7 cellular contexts compared by ENCODE assay signal in genomic region chr3:9399746-9400145, GRCh38. TPM values are rescaled to one million over a fixed set of nuclear protein-coding genes. Genes with fewer than 3 reads are reported as not detected.
DNase-seq lines count a peak whose midpoint lies in the region; ATAC-seq, FAIRE-seq and TF ChIP-seq lines count a peak whose summit lies in the region.

No MANE protein-coding gene starts in this region.

- WGBS in testis, 2 donors = 0% methylated on average over 3 of the region's 3 CpGs

- intact Hi-C loops in endothelial cell of umbilical vein (cut with micrococcal nuclease) = no loop called here
- intact Hi-C loops in testis (cut with DNase I; ENCODE audit: low total_unique reads) = no loop called here

- CTCF ChIA-PET in endothelial cell of umbilical vein (lab: Charles Lee) = interaction anchor here (0.8 to 1.9 kb wide), 5 partner anchors 9 to 35 kb away, joined by 3 to 29 read pairs (median 4); no protein-coding TSS in a partner anchor

- H3K27ac ChIP-seq in endothelial cell of umbilical vein (ENCODE audit: insufficient read depth, low read depth, low read length) (peak overlapping the region; percentile 92), testis (peak overlapping the region; percentile 87 to 98)

- TF ChIP-seq CTCF in endothelial cell of umbilical vein (IDR thresholded peaks at IDR 0.05; ENCODE audit: extremely low read depth in 1 of 2, insufficient read depth in 1 of 2, low read depth in 1 of 2, low read length in 2 of 2) (no peak), testis (IDR thresholded peaks at IDR 0.05) (peak in 1 of 3 experiments; percentile 6)

- dilution Hi-C loops in endothelial cell of umbilical vein (cut with MboI; ENCODE audit: extremely low pct_ligation_motif_present, low sequenced_read_pairs) = no loop called here

- POLR2A ChIA-PET in endothelial cell of umbilical vein (lab: Charles Lee) = interaction anchor here (0.7 kb wide), 2 partner anchors 13 to 17 kb away, joined by 3 read pairs; no protein-coding TSS in a partner anchor

- H3K4me1 ChIP-seq in endothelial cell of umbilical vein (ENCODE audit: control insufficient read depth, extremely low read depth, insufficient read depth, low read length) = peaks cover 56% of the 10 kb centered on the region
- H3K4me1 ChIP-seq in testis = peaks cover 65% of the 10 kb centered on the region

- H3K36me3 ChIP-seq in endothelial cell of umbilical vein (ENCODE audit: control insufficient read depth in 2 of 2, extremely low read depth in 1 of 2, insufficient read depth in 2 of 2, low read length in 2 of 2) (peaks cover 0 to 1% of the 10 kb centered on the region in 2 experiments), testis (ENCODE audit: low read depth, missing control alignments) (no peaks in the 10 kb centered on the region)

- peak; percentile 85 for FAIRE-seq in endothelial cell of umbilical vein (lab: Jason Lieb, UNC)

- H3K4me3 ChIP-seq in GM08714 (ENCODE audit: low read length) (peak overlapping the region; percentile 97), endothelial cell of umbilical vein (replicated peaks in 1 of 3; ENCODE audit: insufficient read depth in 1 of 3, low read depth in 1 of 3, low read length in 3 of 3) (peak overlapping the region; percentile 57 to 96 (median 86)), testis (peak overlapping the region in 1 of 2 donors; percentile 74)

- H3K9me1 ChIP-seq in endothelial cell of umbilical vein (replicated peaks; ENCODE audit: control insufficient read depth, extremely low read depth, insufficient read depth, low read length) = no peaks in the 10 kb centered on the region

- H3K9me3 ChIP-seq in endothelial cell of umbilical vein (replicated peaks; ENCODE audit: control insufficient read depth, insufficient read depth, low read length) = no peaks in the 10 kb centered on the region
- no peaks in the 10 kb centered on the region for H3K9me3 ChIP-seq in testis

- no peak for ATAC-seq in GM19035 (IDR thresholded peaks at IDR 0.05; ENCODE audit: unreplicated experiment)

- no peak overlapping the region for H2AFZ ChIP-seq in endothelial cell of umbilical vein (ENCODE audit: low read depth, low read length)

- DNase-seq in NCI-H1092 treated with DMSO at 0.1 percent for 48 hours (lab: John Stamatoyannopoulos, UW) (peak; percentile 75), SW480 (ENCODE audit: low spot score) (peak; percentile 76), endothelial cell of umbilical vein (ENCODE audit: low read depth, low spot score) (peak; percentile 81), lung microvascular endothelial cell (ENCODE audit: low read depth in 2 of 2) (peak; percentile 52 to 92), testis (peak; percentile 92)

- H3K4me2 ChIP-seq in endothelial cell of umbilical vein (ENCODE audit: insufficient read depth, low read length) = peak overlapping the region; percentile 96

- TF ChIP-seq POLR2A in endothelial cell of umbilical vein (IDR thresholded peaks at IDR 0.05; ENCODE audit: low read depth, low read length) (no peak), testis (IDR thresholded peaks at IDR 0.05) (no peak)

- peaks cover 25% of the 10 kb centered on the region for H4K20me1 ChIP-seq in endothelial cell of umbilical vein (replicated peaks; ENCODE audit: control insufficient read depth, extremely low read depth, insufficient read depth, low read length)

- peak overlapping the region; percentile 99 for H3K9ac ChIP-seq in endothelial cell of umbilical vein (replicated peaks; ENCODE audit: extremely low read depth, insufficient read depth, low read length)

- H3K27me3 ChIP-seq in endothelial cell of umbilical vein (ENCODE audit: control insufficient read depth in 2 of 2, insufficient read depth in 2 of 2, low read length in 2 of 2) (no peaks in the 10 kb centered on the region), testis (no peaks in the 10 kb centered on the region)

- BruUV-seq in endothelial cell of umbilical vein (replicated peaks; lab: Mats Ljungman, UMichigan) = no TSS peak

- H3K79me2 ChIP-seq in endothelial cell of umbilical vein (ENCODE audit: control insufficient read depth, insufficient read depth, low read length) = peaks cover 85% of the 10 kb centered on the region

TF ChIP-seq in endothelial cell of umbilical vein, 7 proteins besides CTCF, POLR2A, EP300 and RAD21:
- TF ChIP-seq MYC (IDR thresholded peaks at IDR 0.05; ENCODE audit: low read depth, low read length) = no peak
- TF ChIP-seq POLR2AphosphoS5 (IDR thresholded peaks at IDR 0.05; ENCODE audit: insufficient read depth, low read depth, low read length) = no peak
- no peak for TF ChIP-seq FOS (IDR thresholded peaks at IDR 0.05; ENCODE audit: borderline replicate concordance, insufficient read depth, low read length)
- TF ChIP-seq GATA2 (IDR thresholded peaks at IDR 0.05; ENCODE audit: insufficient read depth, insufficient read length, low read depth, low read length) = no peak
- TF ChIP-seq JUN (IDR thresholded peaks at IDR 0.05; ENCODE audit: borderline replicate concordance, insufficient read depth, insufficient read length, low read depth) = no peak
- TF ChIP-seq EZH2 (IDR thresholded peaks at IDR 0.05; ENCODE audit: borderline replicate concordance, low read depth, low read length, severe bottlenecking) = no peak
- TF ChIP-seq MAX (IDR thresholded peaks at IDR 0.05; ENCODE audit: insufficient read depth, insufficient read length) = no peak

RNA-seq across cellular contexts. Expression of gene SETD5, which starts 2.3 kb away (rescaled TPM):
- 145 and 149 TPM in 2 replicates for total RNA-seq in endothelial cell of umbilical vein
- polyA plus RNA-seq in endothelial cell of umbilical vein = 48.2 and 64.5 TPM in 2 replicates
- polyA plus RNA-seq in endothelial cell of umbilical vein (2011; cell fraction: cytosol; rRNA removed) = 42.1 and 44.2 TPM in 2 replicates
- 260 and 310 TPM in 2 replicates for polyA plus RNA-seq in endothelial cell of umbilical vein (2011; cell fraction: nucleus; rRNA removed)
- 56.6 and 64.1 TPM in 2 replicates for polyA plus RNA-seq in endothelial cell of umbilical vein (2012)
- polyA minus RNA-seq in endothelial cell of umbilical vein = 135 and 172 TPM in 2 replicates
- 54.6 TPM for polyA minus RNA-seq in endothelial cell of umbilical vein (2011; cell fraction: cytosol; rRNA and poly(A)+ RNA removed)
- polyA minus RNA-seq in endothelial cell of umbilical vein (2011; cell fraction: nucleus; rRNA and poly(A)+ RNA removed) = 250 and 314 TPM in 2 replicates
- 23.5 and 35.9 TPM in 2 replicates for total RNA-seq in lung microvascular endothelial cell
- 100 to 1,000 TPM; 155 to 168 TPM for total RNA-seq in testis
- 70.5 TPM for polyA plus RNA-seq in testis (ENCODE audit: insufficient read depth, low read depth, low replicate concordance)

RNA-seq across cellular contexts. Expression of gene THUMPD3, which starts 36.9 kb away (rescaled TPM):
- 22.7 and 26.5 TPM in 2 replicates for total RNA-seq in endothelial cell of umbilical vein
- 10.0 and 10.5 TPM in 2 replicates for polyA plus RNA-seq in endothelial cell of umbilical vein
- 15.7 and 17.8 TPM in 2 replicates for polyA plus RNA-seq in endothelial cell of umbilical vein (2011; cell fraction: cytosol; rRNA removed)
- 13.4 and 13.5 TPM in 2 replicates for polyA plus RNA-seq in endothelial cell of umbilical vein (2011; cell fraction: nucleus; rRNA removed)
- 29.0 and 37.1 TPM in 2 replicates for polyA plus RNA-seq in endothelial cell of umbilical vein (2012)
- 19.3 and 33.5 TPM in 2 replicates for polyA minus RNA-seq in endothelial cell of umbilical vein
- polyA minus RNA-seq in endothelial cell of umbilical vein (2011; cell fraction: cytosol; rRNA and poly(A)+ RNA removed) = 37.1 TPM
- polyA minus RNA-seq in endothelial cell of umbilical vein (2011; cell fraction: nucleus; rRNA and poly(A)+ RNA removed) = 13.6 and 15.8 TPM in 2 replicates
- total RNA-seq in lung microvascular endothelial cell = 15.7 and 21.4 TPM in 2 replicates
- total RNA-seq in testis = 10 to 100 TPM; 55.0 to 76.1 TPM
- polyA plus RNA-seq in testis (ENCODE audit: insufficient read depth, low read depth, low replicate concordance) = 140 TPM
